Comparison of ENCODE assay signal across 8 cellular contexts in the genomic region with DNA sequence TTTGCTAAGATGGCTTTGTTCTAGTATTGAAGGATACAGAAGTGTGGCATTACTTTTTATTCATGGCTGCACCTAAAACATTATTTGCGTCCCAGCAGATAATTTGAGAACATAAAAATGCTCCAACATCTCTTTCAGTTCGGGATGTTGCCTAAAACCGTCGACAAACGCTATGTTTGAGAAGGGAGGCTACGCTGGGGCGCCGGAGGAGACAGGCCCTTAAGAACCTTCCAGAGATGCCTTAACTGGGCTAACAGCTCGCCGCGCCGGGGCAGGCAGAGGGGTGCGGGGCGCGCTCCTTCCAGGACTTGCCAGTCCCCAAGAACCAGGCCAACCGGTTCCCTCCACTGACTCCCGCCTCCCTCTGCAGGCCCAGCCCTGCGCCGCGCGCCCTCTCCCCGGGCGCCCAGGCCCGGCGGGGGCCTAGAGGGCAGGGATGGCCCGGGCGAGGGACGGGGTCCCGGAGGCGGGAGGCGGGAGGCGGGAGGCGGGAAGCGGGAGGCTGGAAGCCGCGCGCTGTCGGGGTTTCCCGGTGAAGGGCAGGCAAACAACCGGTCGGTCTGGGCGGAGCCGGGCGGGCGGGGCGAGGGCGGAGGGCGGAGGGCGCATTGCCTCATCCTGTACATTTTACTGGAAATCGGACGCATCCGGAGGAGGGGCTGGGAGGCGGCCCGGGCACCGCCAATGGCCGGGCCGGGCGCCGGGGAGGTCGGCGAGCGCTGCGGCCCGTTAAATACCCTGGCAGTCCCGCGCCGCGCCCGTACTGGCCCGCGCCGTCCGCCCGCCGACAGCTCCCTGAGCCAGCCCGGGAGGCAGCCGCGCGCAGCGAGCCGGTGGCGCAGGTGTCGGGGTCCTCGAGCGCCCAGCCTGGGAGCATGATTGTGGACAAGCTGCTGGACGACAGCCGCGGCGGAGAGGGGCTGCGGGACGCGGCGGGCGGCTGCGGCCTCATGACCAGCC. TPM values are rescaled to one million over a fixed set of nuclear protein-coding genes. Genes with fewer than 3 reads are reported as not detected.
DNase-seq lines count a peak whose midpoint lies in the region; ATAC-seq and TF ChIP-seq lines count a peak whose summit lies in the region.

A gene with protein sequence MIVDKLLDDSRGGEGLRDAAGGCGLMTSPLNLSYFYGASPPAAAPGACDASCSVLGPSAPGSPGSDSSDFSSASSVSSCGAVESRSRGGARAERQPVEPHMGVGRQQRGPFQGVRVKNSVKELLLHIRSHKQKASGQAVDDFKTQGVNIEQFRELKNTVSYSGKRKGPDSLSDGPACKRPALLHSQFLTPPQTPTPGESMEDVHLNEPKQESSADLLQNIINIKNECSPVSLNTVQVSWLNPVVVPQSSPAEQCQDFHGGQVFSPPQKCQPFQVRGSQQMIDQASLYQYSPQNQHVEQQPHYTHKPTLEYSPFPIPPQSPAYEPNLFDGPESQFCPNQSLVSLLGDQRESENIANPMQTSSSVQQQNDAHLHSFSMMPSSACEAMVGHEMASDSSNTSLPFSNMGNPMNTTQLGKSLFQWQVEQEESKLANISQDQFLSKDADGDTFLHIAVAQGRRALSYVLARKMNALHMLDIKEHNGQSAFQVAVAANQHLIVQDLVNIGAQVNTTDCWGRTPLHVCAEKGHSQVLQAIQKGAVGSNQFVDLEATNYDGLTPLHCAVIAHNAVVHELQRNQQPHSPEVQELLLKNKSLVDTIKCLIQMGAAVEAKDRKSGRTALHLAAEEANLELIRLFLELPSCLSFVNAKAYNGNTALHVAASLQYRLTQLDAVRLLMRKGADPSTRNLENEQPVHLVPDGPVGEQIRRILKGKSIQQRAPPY (plus strand): TSS at position 761 of the 960 bp plus-strand sequence. CDS start 115 bp downstream, at position 876.

- WGBS in esophagus muscularis mucosa, result 3% methylated on average over 12 of the region's 95 CpGs

- no TSS peak for BruUV-seq in Panc1 (replicated peaks; lab: Mats Ljungman, UMichigan)

- H3K9ac ChIP-seq in muscle layer of colon (ENCODE audit: low read length), result peak within 1 kb of the TSS; percentile 92

- no peaks in the 10 kb centered on the region for H3K27me3 Mint-ChIP-seq in activated T-cell treated with anti-CD3 and anti-CD28 coated beads, Interleukin-2, amount 50 U/mL, for 4 hours (ENCODE audit: low read depth)

- TF ChIP-seq POLR2A in esophagus muscularis mucosa (IDR thresholded peaks at IDR 0.05; ENCODE audit: low read depth), result peak; percentile 95

- intact Hi-C loops in Panc1 (cut with micrococcal nuclease; ENCODE audit: unreplicated experiment), result no loop called here
- intact Hi-C loops in esophagus muscularis mucosa (cut with DNase I), result loop anchor here (5.0 to 10.0 kb wide), 2 partner anchors 37 to 286 kb away; no protein-coding TSS in a partner anchor

- peak; percentile 97 for DNase-seq in DMS 273 (lab: John Stamatoyannopoulos, UW; ENCODE audit: unreplicated experiment)
- DNase-seq in HuH-7.5 (ENCODE audit: low spot score), result peak; percentile 93
- DNase-seq in Panc1 (ENCODE audit: low read depth, low spot score), result no peak
- peak; percentile 92 for DNase-seq in activated T-cell treated with anti-CD3 and anti-CD28 coated beads, Interleukin-2, amount 50 U/mL, for 4 hours
- peak; percentile 99 for DNase-seq in esophagus muscularis mucosa (ENCODE audit: extremely low spot score)
- peak; percentile 86 for DNase-seq in stimulated activated CD8-positive, alpha-beta memory T cell treated with anti-CD3 and anti-CD28 coated beads, Interleukin-7, amount 100 ng/mL, for 24 hours (ENCODE audit: low read depth)

- H3K36me3 ChIP-seq in Panc1 (ENCODE audit: control insufficient read depth, insufficient read depth, low read length) (peaks cover 18% of the 10 kb centered on the region), esophagus muscularis mucosa (peaks cover 19 to 25% (median 22%) of the 10 kb centered on the region in 4 donors), muscle layer of colon (ENCODE audit: insufficient read depth, low read length) (peaks cover 28% of the 10 kb centered on the region)

- peaks cover 37% of the 10 kb centered on the region for H3K36me3 Mint-ChIP-seq in activated T-cell treated with anti-CD3 and anti-CD28 coated beads, Interleukin-2, amount 50 U/mL, for 4 hours (ENCODE audit: insufficient read depth)

- TF ChIP-seq CTCF in Panc1 (IDR thresholded peaks at IDR 0.05) (no peak), esophagus muscularis mucosa (IDR thresholded peaks at IDR 0.05) (no peak)

- H3K27ac ChIP-seq in Panc1 (ENCODE audit: low read length), result peak within 1 kb of the TSS; percentile 96
- peak within 1 kb of the TSS; percentile 98 to 99 (median 98) for H3K27ac ChIP-seq in esophagus muscularis mucosa (replicated peaks in 1 of 4)
- peak within 1 kb of the TSS; percentile 91 for H3K27ac ChIP-seq in muscle layer of colon (ENCODE audit: low read depth, low read length)

- CTCF ChIA-PET in Panc1 (lab: Charles Lee), result interaction anchor here (0.6 to 1.3 kb wide), 2 partner anchors 376 to 379 kb away, joined by 4 to 7 read pairs; no protein-coding TSS in a partner anchor

- no peaks in the 10 kb centered on the region for H3K9me3 Mint-ChIP-seq in activated T-cell treated with anti-CD3 and anti-CD28 coated beads, Interleukin-2, amount 50 U/mL, for 4 hours

- in situ Hi-C loops in Panc1 (cut with HindIII; ENCODE audit: low pct_unique_long_range_greater_than_20kb, low sequenced_read_pairs), result no loop called here

- H3K9me3 ChIP-seq in Panc1 (ENCODE audit: control insufficient read depth, insufficient read depth, low read depth, low read length), result no peaks in the 10 kb centered on the region
- H3K9me3 ChIP-seq in esophagus muscularis mucosa, result no peaks in the 10 kb centered on the region
- H3K9me3 ChIP-seq in muscle layer of colon (ENCODE audit: low read length), result no peaks in the 10 kb centered on the region

- H3K4me1 ChIP-seq in Panc1 (ENCODE audit: control insufficient read depth, insufficient read depth, low read length), result peaks cover 18% of the 10 kb centered on the region
- peaks cover 5 to 45% (median 41%) of the 10 kb centered on the region in 4 donors for H3K4me1 ChIP-seq in esophagus muscularis mucosa
- H3K4me1 ChIP-seq in muscle layer of colon (ENCODE audit: insufficient read depth, low read length), result peaks cover 23% of the 10 kb centered on the region

- peak within 1 kb of the TSS; percentile 86 to 91 for H3K4me3 ChIP-seq in Panc1 (ENCODE audit: low read depth in 2 of 2, low read length in 2 of 2)
- H3K4me3 ChIP-seq in esophagus muscularis mucosa, result peak within 1 kb of the TSS; percentile 89 to 96 (median 94)
- H3K4me3 ChIP-seq in muscle layer of colon (ENCODE audit: low read depth in 1 of 2, low read length in 2 of 2), result peak within 1 kb of the TSS; percentile 73 to 87

- ATAC-seq in GM21528 (IDR thresholded peaks at IDR 0.05; ENCODE audit: low FRiP score, unreplicated experiment) (peak; percentile 80), Panc1 (peak; percentile 97)
- ATAC-seq in activated T-cell treated with anti-CD3 and anti-CD28 coated beads, Interleukin-2, amount 50 U/mL, for 4 hours, result peak; percentile 73 to 76

- peak; percentile 49 for TF ChIP-seq EP300 in esophagus muscularis mucosa (IDR thresholded peaks at IDR 0.05)

- POLR2A ChIA-PET in Panc1 (lab: Charles Lee), result interaction anchor here (0.5 to 1.8 kb wide), 7 partner anchors 9 to 684 kb away, joined by 3 to 7 read pairs (median 3); no protein-coding TSS in a partner anchor

- no peaks in the 10 kb centered on the region for H3K27me3 ChIP-seq in Panc1 (ENCODE audit: control insufficient read depth, insufficient read depth, low read length)
- no peaks in the 10 kb centered on the region for H3K27me3 ChIP-seq in esophagus muscularis mucosa
- no peaks in the 10 kb centered on the region for H3K27me3 ChIP-seq in muscle layer of colon (ENCODE audit: control insufficient read depth in 1 of 2, insufficient read depth in 2 of 2, low read length in 2 of 2)

- H3K4me3 Mint-ChIP-seq in activated T-cell treated with anti-CD3 and anti-CD28 coated beads, Interleukin-2, amount 50 U/mL, for 4 hours, result peak within 1 kb of the TSS; percentile 99

- H3K4me1 Mint-ChIP-seq in activated T-cell treated with anti-CD3 and anti-CD28 coated beads, Interleukin-2, amount 50 U/mL, for 4 hours (ENCODE audit: low read depth), result peaks cover 39% of the 10 kb centered on the region

RNA-seq across cellular contexts. Expression of the gene that starts here (rescaled TPM):
- total RNA-seq in Panc1 (2021; ENCODE audit: unreplicated experiment), result 17.4 TPM
- polyA plus RNA-seq in Panc1 (2012; ENCODE audit: insufficient read length), result 7.9 TPM
- total RNA-seq in activated T-cell treated with anti-CD3 and anti-CD28 coated beads, Interleukin-2, amount 50 U/mL, for 4 hours, result 10 to 100 TPM; 54.9 to 93.3 (median 88.8) TPM
- 100 to 1,000 TPM in 1 of 4 donors, 10 to 100 TPM in 3; 49.8 to 103 (median 95.4) TPM for total RNA-seq in esophagus muscularis mucosa
